Comparison of ENCODE assay signal across 1 cellular context in the genomic region with DNA sequence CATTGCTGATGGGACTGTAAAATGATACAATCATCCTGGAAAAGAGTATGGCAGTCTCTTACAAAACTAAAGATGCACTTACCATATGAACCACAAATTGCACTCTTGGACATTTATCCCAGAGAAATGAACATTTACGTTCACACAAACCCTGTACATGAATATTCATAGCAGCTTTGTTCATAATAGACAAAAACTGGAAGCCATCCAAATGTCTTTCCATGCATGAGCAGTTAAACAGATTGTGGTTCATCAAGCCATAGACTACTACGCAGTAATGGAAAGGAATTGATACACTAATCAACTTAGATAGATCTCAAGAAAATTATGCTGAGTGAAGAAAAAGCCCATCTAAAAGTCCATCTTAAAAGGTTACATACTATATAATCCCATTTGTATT.
TF ChIP-seq lines count a peak whose summit lies in the region.

No MANE protein-coding gene starts in this region.

TF ChIP-seq in IMR-90, 13 proteins besides CTCF, POLR2A, EP300 and RAD21 (continued from another document):
- TF ChIP-seq USF2 (IDR thresholded peaks at IDR 0.05; ENCODE audit: low read depth, low read length): no peak
- TF ChIP-seq MAZ (IDR thresholded peaks at IDR 0.05; ENCODE audit: borderline replicate concordance, low read depth, low read length): no peak
- no peak for TF ChIP-seq CHD1 (IDR thresholded peaks at IDR 0.05; ENCODE audit: low read depth, low read length)
- TF ChIP-seq MAFK (IDR thresholded peaks at IDR 0.05; ENCODE audit: low read depth, low read length): no peak
- no peak for TF ChIP-seq BHLHE40 (IDR thresholded peaks at IDR 0.05; ENCODE audit: low read depth, low read length)
